In genomic region chr10:84205049-84205852, GRCh38 we compare ENCODE assay signal across 10 cellular contexts. TPM values are rescaled to one million over a fixed set of nuclear protein-coding genes. Genes with fewer than 3 reads are reported as not detected.
DNase-seq lines count a peak whose midpoint lies in the region; ATAC-seq and TF ChIP-seq lines count a peak whose summit lies in the region.
"Had no signal": no experiment of that assay in that cellular context is flagged by ENCODE, and none has a peak within 500 bp of the region (broad histone marks: within the 10 kb centered on the region; RNA-seq: fewer than 3 reads in every experiment).

No MANE protein-coding gene starts in this region.

- no peak overlapping the region for H3K27ac ChIP-seq in HCT116 (ENCODE audit: low read depth, low read length)
- no peak overlapping the region for H3K27ac ChIP-seq in MM.1S (ENCODE audit: low read length)
- H3K27ac ChIP-seq: BLaER1 had no signal

- peaks cover 3% of the 10 kb centered on the region for H3K27me3 Mint-ChIP-seq in brain

- TF ChIP-seq RAD21 in HCT116 (IDR thresholded peaks at IDR 0.05; ENCODE audit: low read depth), result peak; percentile 74

- BruUV-seq in HCT116 (replicated peaks; lab: Mats Ljungman, UMichigan), result no TSS peak

- H3K27me3 ChIP-seq in HCT116 (ENCODE audit: insufficient read depth, low read length) (peaks cover 19% of the 10 kb centered on the region), MM.1S (replicated peaks; ENCODE audit: insufficient read depth, low read length) (no peaks in the 10 kb centered on the region)
- H3K27me3 ChIP-seq: BLaER1 had no signal

- no peaks in the 10 kb centered on the region for H3K36me3 Mint-ChIP-seq in brain

- H3K4me1 Mint-ChIP-seq in brain, result no peaks in the 10 kb centered on the region

- H4K20me1 ChIP-seq in HCT116 (ENCODE audit: insufficient read depth) (no peaks in the 10 kb centered on the region), MM.1S (ENCODE audit: insufficient read depth, low read length) (no peaks in the 10 kb centered on the region)
- H4K20me1 ChIP-seq: BLaER1 had no signal

- H3K4me3 ChIP-seq in HCT116 (replicated peaks in 1 of 2; ENCODE audit: low read depth in 1 of 2, low read length in 2 of 2) (no peak overlapping the region), MM.1S (ENCODE audit: low read length) (no peak overlapping the region)
- H3K4me3 ChIP-seq: BLaER1 had no signal

- H3K36me3 ChIP-seq in HCT116 (ENCODE audit: control insufficient read depth in 1 of 2, insufficient read depth in 2 of 2, low read length in 2 of 2) (no peaks in the 10 kb centered on the region), MM.1S (replicated peaks; ENCODE audit: insufficient read depth, low read length) (no peaks in the 10 kb centered on the region)
- H3K36me3 ChIP-seq: BLaER1 had no signal

- no peak overlapping the region for H3K4me3 Mint-ChIP-seq in brain

- intact Hi-C loops in HCT116 (cut with micrococcal nuclease), result loop anchor here (1.0 kb wide), 2 partner anchors 57 to 79 kb away; no protein-coding TSS in a partner anchor

- H3K9ac ChIP-seq in HCT116 (ENCODE audit: low read length) (no peak overlapping the region), MM.1S (ENCODE audit: low read length) (no peak overlapping the region)
- H3K9ac ChIP-seq: BLaER1 had no signal

- H3K9me3 Mint-ChIP-seq in brain, result no peaks in the 10 kb centered on the region

- CTCF ChIA-PET in HCT116 (lab: Charles Lee), result interaction anchor here (1.0 to 1.7 kb wide), 4 partner anchors 14 to 66 kb away, joined by 3 to 5 read pairs (median 4); partner anchors contain the start of gene GHITM

- H2AFZ ChIP-seq in HCT116 (ENCODE audit: low read depth, low read length, poor library complexity, severe bottlenecking), result no peak overlapping the region
- no peak overlapping the region for H2AFZ ChIP-seq in MM.1S (ENCODE audit: low read length)

- H3K9me3 ChIP-seq in HCT116 (ENCODE audit: control insufficient read depth in 1 of 2, insufficient read depth in 1 of 2, low read depth in 1 of 2, low read length in 2 of 2) (no peaks in the 10 kb centered on the region), MM.1S (replicated peaks; ENCODE audit: insufficient read depth, low read length) (no peaks in the 10 kb centered on the region)
- H3K9me3 ChIP-seq: BLaER1 had no signal

- POLR2A ChIA-PET in HCT116 (lab: Charles Lee), result no interaction called here

- DNase-seq in NCI-H2029 treated with DMSO at 0.1 percent for 48 hours (lab: John Stamatoyannopoulos, UW) (peak; percentile 12), NCI-H2029 (lab: John Stamatoyannopoulos, UW) (no peak), HCT116 (ENCODE audit: low read depth, low spot score) (peak; percentile 37), MM.1S (peak; percentile 51), UCSD-AML1 (lab: John Stamatoyannopoulos, UW; ENCODE audit: unreplicated experiment) (peak; percentile 64), islet precursor cell (peak; percentile 83)
- DNase-seq in stimulated activated CD4-positive, alpha-beta T cell treated with anti-CD3 and anti-CD28 coated beads, Interleukin-2, amount 100 ng/mL, for 4 hours (ENCODE audit: low read depth), result peak; percentile 16

- ATAC-seq in HCT116, result peak; percentile 90

- H3K9me2 ChIP-seq in HCT116 (ENCODE audit: insufficient read depth) (no peaks in the 10 kb centered on the region), MM.1S (replicated peaks; ENCODE audit: insufficient read depth, low read length) (no peaks in the 10 kb centered on the region)

- peak overlapping the region in 1 of 5 experiments; percentile 38 for H3K27ac Mint-ChIP-seq in brain

- H3K79me2 ChIP-seq in HCT116 (ENCODE audit: insufficient read depth, low read length) (no peaks in the 10 kb centered on the region), MM.1S (ENCODE audit: low read length) (no peaks in the 10 kb centered on the region)

- H3K4me1 ChIP-seq in HCT116 (ENCODE audit: control insufficient read depth in 1 of 2, insufficient read depth in 2 of 2, low read length in 2 of 2), result no peaks in the 10 kb centered on the region
- no peaks in the 10 kb centered on the region for H3K4me1 ChIP-seq in MM.1S (ENCODE audit: low read length)
- H3K4me1 ChIP-seq: BLaER1 had no signal

- RAD21 ChIA-PET in HCT116 (lab: Charles Lee; ENCODE audit: low non-redundant PET in 1 of 2, low total read pairs in 2 of 2, uncharacterized antibody in 2 of 2, unreplicated experiment in 2 of 2), result no interaction called here

- peak; percentile 69 to 95 (median 86); a peak in 5 of 6 replicates for TF ChIP-seq CTCF in HCT116 (IDR thresholded peaks at IDR 0.05 in 2 of 3, conservative IDR thresholded peaks at IDR 0.05 in 1 of 3; ENCODE audit: borderline replicate concordance in 1 of 3, insufficient read depth in 1 of 3, low read depth in 2 of 3, low read length in 2 of 3)
- peak; percentile 87 for TF ChIP-seq CTCF in MM.1S (IDR thresholded peaks at IDR 0.05; ENCODE audit: low read length)
- TF ChIP-seq CTCF in brain (conservative IDR thresholded peaks at IDR 0.05), result peak; percentile 62 to 82

- H3F3A ChIP-seq in MM.1S (ENCODE audit: insufficient read depth, low read length), result no peaks in the 10 kb centered on the region

- H3K4me2 ChIP-seq in HCT116 (ENCODE audit: low read length) (no peak overlapping the region), MM.1S (ENCODE audit: low read depth, low read length) (no peak overlapping the region)
- H3K4me2 ChIP-seq: BLaER1 had no signal

- no peak for TF ChIP-seq POLR2A in HCT116 (IDR thresholded peaks at IDR 0.05; ENCODE audit: borderline replicate concordance, extremely low read depth, insufficient read depth, insufficient read length)

TF ChIP-seq in HCT116, 20 proteins besides CTCF, POLR2A, EP300 and RAD21:
- no peak for TF ChIP-seq ELF1 (IDR thresholded peaks at IDR 0.05; ENCODE audit: borderline replicate concordance, low read depth)

RNA-seq across cellular contexts. Expression of gene CDHR1, which starts 10.9 kb away (rescaled TPM):
- total RNA-seq in HCT116 (2021; ENCODE audit: unreplicated experiment), result not detected
- polyA plus RNA-seq in HCT116 (2012), result not detected in 2 replicates
- polyA plus RNA-seq in brain (ENCODE audit: insufficient read depth, low read depth, low replicate concordance), result 6.4 TPM

RNA-seq across cellular contexts. Expression of gene LRIT2, which starts 20.1 kb away (rescaled TPM):
- total RNA-seq in HCT116 (2021; ENCODE audit: unreplicated experiment), result not detected
- polyA plus RNA-seq in HCT116 (2012), result not detected in 2 replicates
- not detected for polyA plus RNA-seq in brain (ENCODE audit: insufficient read depth, low read depth, low replicate concordance)
- total RNA-seq: skeletal muscle tissue had no signal

RNA-seq across cellular contexts. Expression of gene GPR15LG, which starts 31.6 kb away (rescaled TPM):
- not detected for total RNA-seq in HCT116 (2021; ENCODE audit: unreplicated experiment)
- 0.29 TPM in 1 of 2 replicates, not detected in the other for polyA plus RNA-seq in HCT116 (2012)
- not detected for polyA plus RNA-seq in brain (ENCODE audit: insufficient read depth, low read depth, low replicate concordance)
- total RNA-seq: skeletal muscle tissue had no signal

RNA-seq across cellular contexts. Expression of gene LRIT1, which starts 36.1 kb away (rescaled TPM):
- not detected for total RNA-seq in HCT116 (2021; ENCODE audit: unreplicated experiment)
- not detected in 2 replicates for polyA plus RNA-seq in HCT116 (2012)
- polyA plus RNA-seq in brain (ENCODE audit: insufficient read depth, low read depth, low replicate concordance), result not detected
- total RNA-seq: skeletal muscle tissue had no signal

RNA-seq across cellular contexts. Expression of gene RGR, which starts 39.6 kb away (rescaled TPM):
- not detected for total RNA-seq in HCT116 (2021; ENCODE audit: unreplicated experiment)
- not detected in 2 replicates for polyA plus RNA-seq in HCT116 (2012)
- polyA plus RNA-seq in brain (ENCODE audit: insufficient read depth, low read depth, low replicate concordance), result 3.9 TPM
